11 cellular contexts compared by ENCODE assay signal in the genomic region with DNA sequence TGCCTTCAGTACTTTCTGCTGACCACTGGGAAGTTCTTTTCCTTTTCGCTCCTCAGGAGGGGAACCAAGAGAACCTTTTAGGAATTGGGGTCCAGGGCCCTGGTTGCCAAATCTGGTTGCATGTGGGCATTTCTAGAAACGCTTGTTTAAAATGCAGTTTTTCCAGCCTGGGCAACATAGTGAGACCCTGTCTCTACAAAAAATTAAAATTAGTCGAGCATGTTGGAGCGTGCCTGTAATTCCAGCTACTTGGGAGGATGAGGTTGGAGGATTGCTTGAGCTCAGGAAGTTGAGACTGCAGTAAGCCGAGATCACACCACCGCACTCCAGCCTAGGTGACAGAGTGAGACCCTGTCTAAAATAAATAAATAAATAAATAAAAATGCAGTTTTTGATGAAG. TPM values are rescaled to one million over a fixed set of nuclear protein-coding genes. Genes with fewer than 3 reads are reported as not detected.
A peak's percentile ranks its signal among the peaks of the same experiment; 100 is the strongest.
DNase-seq lines count a peak whose midpoint lies in the region; ATAC-seq and TF ChIP-seq lines count a peak whose summit lies in the region.
"Had no signal": no experiment of that assay in that cellular context is flagged by ENCODE, and none has a peak within 500 bp of the region (broad histone marks: within the 10 kb centered on the region; RNA-seq: fewer than 3 reads in every experiment).

No MANE protein-coding gene starts in this region.

- H3K4me3 ChIP-seq in foreskin fibroblast (ENCODE audit: low read depth in 1 of 2, low read length in 2 of 2) (peak overlapping the region; percentile 72 to 79), subcutaneous abdominal adipose tissue (ENCODE audit: low read depth in 1 of 5, low read length in 5 of 5) (no peak overlapping the region)

- intact Hi-C loops in activated naive CD4-positive, alpha-beta T cell treated with anti-CD3 and anti-CD28 coated beads for 36 hours (cut with micrococcal nuclease), result no loop called here
- intact Hi-C loops in activated CD4-positive, alpha-beta memory T cell treated with anti-CD3 and anti-CD28 coated beads for 36 hours (cut with micrococcal nuclease), result loop anchor here (5.0 kb wide), 1 partner anchor 235 kb away; no protein-coding TSS in a partner anchor

- H3K4me1 ChIP-seq in subcutaneous abdominal adipose tissue (ENCODE audit: control insufficient read depth in 5 of 5, insufficient read depth in 5 of 5, low read length in 5 of 5), result peaks cover 2 to 39% (median 29%) of the 10 kb centered on the region in 5 donors

- H3K27me3 ChIP-seq in subcutaneous abdominal adipose tissue (ENCODE audit: control insufficient read depth in 5 of 5, insufficient read depth in 4 of 5, low read length in 5 of 5), result no peaks in the 10 kb centered on the region

- CTCF ChIA-PET in activated naive CD4-positive, alpha-beta T cell treated with anti-CD3 and anti-CD28 coated beads for 36 hours (lab: Charles Lee), result interaction anchor here (0.7 to 7.6 kb wide), 8 partner anchors 7 to 101 kb away, joined by 3 to 69 read pairs (median 6); a partner anchor contains a TSS
- CTCF ChIA-PET in activated CD4-positive, alpha-beta memory T cell treated with anti-CD3 and anti-CD28 coated beads for 36 hours (lab: Charles Lee), result interaction anchor here (1.2 to 17.6 kb wide), 4 partner anchors 7 to 101 kb away, joined by 4 to 290 read pairs (median 14); a partner anchor contains a TSS

- no peaks in the 10 kb centered on the region for H3K27me3 Mint-ChIP-seq in activated naive CD4-positive, alpha-beta T cell treated with anti-CD3 and anti-CD28 coated beads for 36 hours (ENCODE audit: low read depth)
- H3K27me3 Mint-ChIP-seq in activated CD4-positive, alpha-beta memory T cell treated with anti-CD3 and anti-CD28 coated beads for 36 hours, result no peaks in the 10 kb centered on the region

- peak overlapping the region; percentile 76 for H3K27ac ChIP-seq in subcutaneous abdominal adipose tissue (ENCODE audit: low read depth, low read length)

- ATAC-seq in GM18873 (IDR thresholded peaks at IDR 0.05; ENCODE audit: low FRiP score, unreplicated experiment), result no peak

- TF ChIP-seq CTCF in foreskin fibroblast (IDR thresholded peaks at IDR 0.05; ENCODE audit: low read depth, low read length), result no peak

- DNase-seq in activated naive CD4-positive, alpha-beta T cell treated with anti-CD3 and anti-CD28 coated beads for 36 hours, result no peak
- no peak for DNase-seq in activated naive CD4-positive, alpha-beta T cell treated with Interleukin-2 at 50 U/mL for 16 hours
- no peak for DNase-seq in activated CD4-positive, alpha-beta memory T cell treated with anti-CD3 and anti-CD28 coated beads for 36 hours
- DNase-seq in foreskin fibroblast (no peak), D341Med (ENCODE audit: low spot score) (no peak)
- DNase-seq in stimulated activated naive CD4-positive, alpha-beta T cell treated with Interleukin-2 at 50 U/mL for 16 hours (lab: John Stamatoyannopoulos, UW), result no peak

- H3K9me3 Mint-ChIP-seq in activated naive CD4-positive, alpha-beta T cell treated with anti-CD3 and anti-CD28 coated beads for 36 hours, result peaks cover 3% of the 10 kb centered on the region
- H3K9me3 Mint-ChIP-seq in activated CD4-positive, alpha-beta memory T cell treated with anti-CD3 and anti-CD28 coated beads for 36 hours, result no peaks in the 10 kb centered on the region

- H3K4me1 Mint-ChIP-seq in activated naive CD4-positive, alpha-beta T cell treated with anti-CD3 and anti-CD28 coated beads for 36 hours (ENCODE audit: low read depth), result peaks cover 67% of the 10 kb centered on the region
- peaks cover 53% of the 10 kb centered on the region for H3K4me1 Mint-ChIP-seq in activated CD4-positive, alpha-beta memory T cell treated with anti-CD3 and anti-CD28 coated beads for 36 hours (ENCODE audit: low read depth)

- POLR2A ChIA-PET in activated CD4-positive, alpha-beta memory T cell treated with anti-CD3 and anti-CD28 coated beads for 36 hours (lab: Charles Lee), result interaction anchor here (0.8 to 2.4 kb wide), 3 partner anchors 10 to 47 kb away, joined by 3 to 12 read pairs (median 3); a partner anchor contains a TSS

- peaks cover 0 to 32% (median 19%) of the 10 kb centered on the region in 5 donors for H3K36me3 ChIP-seq in subcutaneous abdominal adipose tissue (ENCODE audit: control insufficient read depth in 5 of 5, insufficient read depth in 5 of 5, low read length in 5 of 5)

- H3K9me3 ChIP-seq in subcutaneous abdominal adipose tissue (ENCODE audit: control insufficient read depth in 5 of 5, low read length in 5 of 5), result no peaks in the 10 kb centered on the region

- H3K27ac Mint-ChIP-seq in activated naive CD4-positive, alpha-beta T cell treated with anti-CD3 and anti-CD28 coated beads for 36 hours, result peak overlapping the region; percentile 80
- no peak overlapping the region for H3K27ac Mint-ChIP-seq in activated CD4-positive, alpha-beta memory T cell treated with anti-CD3 and anti-CD28 coated beads for 36 hours

- H3K4me3 Mint-ChIP-seq in activated naive CD4-positive, alpha-beta T cell treated with anti-CD3 and anti-CD28 coated beads for 36 hours, result peak overlapping the region; percentile 85
- peak overlapping the region; percentile 95 for H3K4me3 Mint-ChIP-seq in activated CD4-positive, alpha-beta memory T cell treated with anti-CD3 and anti-CD28 coated beads for 36 hours

- peaks cover 22% of the 10 kb centered on the region for H3K36me3 Mint-ChIP-seq in activated naive CD4-positive, alpha-beta T cell treated with anti-CD3 and anti-CD28 coated beads for 36 hours (ENCODE audit: low read depth)
- peaks cover 16% of the 10 kb centered on the region for H3K36me3 Mint-ChIP-seq in activated CD4-positive, alpha-beta memory T cell treated with anti-CD3 and anti-CD28 coated beads for 36 hours

- peak overlapping the region in 2 of 5 donors; percentile 87 to 96 for H3K9ac ChIP-seq in subcutaneous abdominal adipose tissue (ENCODE audit: low read length in 5 of 5)

RNA-seq across cellular contexts. Expression of a gene that starts 1.2 kb away (rescaled TPM):
- 10 to 100 TPM; 35.5 to 37.0 TPM for total RNA-seq in activated naive CD4-positive, alpha-beta T cell treated with anti-CD3 and anti-CD28 coated beads for 36 hours
- 10 to 100 TPM; 32.5 to 34.4 TPM for total RNA-seq in activated CD4-positive, alpha-beta memory T cell treated with anti-CD3 and anti-CD28 coated beads for 36 hours

RNA-seq across cellular contexts. Expression of a gene that starts 15.1 kb away (rescaled TPM):
- not detected for total RNA-seq in activated naive CD4-positive, alpha-beta T cell treated with anti-CD3 and anti-CD28 coated beads for 36 hours
- not detected for total RNA-seq in activated CD4-positive, alpha-beta memory T cell treated with anti-CD3 and anti-CD28 coated beads for 36 hours
- total RNA-seq: HT1080, myocyte, SK-MEL-5 had no signal

RNA-seq across cellular contexts. Expression of a gene that starts 28.3 kb away (rescaled TPM):
- total RNA-seq in activated naive CD4-positive, alpha-beta T cell treated with anti-CD3 and anti-CD28 coated beads for 36 hours, result 100 to 1,000 TPM; 174 to 175 TPM
- 100 to 1,000 TPM; 170 to 183 TPM for total RNA-seq in activated CD4-positive, alpha-beta memory T cell treated with anti-CD3 and anti-CD28 coated beads for 36 hours

RNA-seq across cellular contexts. Expression of a gene that starts 46.5 kb away (rescaled TPM):
- 10 to 100 TPM; 17.4 to 19.5 TPM for total RNA-seq in activated naive CD4-positive, alpha-beta T cell treated with anti-CD3 and anti-CD28 coated beads for 36 hours
- 10 to 100 TPM; 15.1 to 17.2 TPM for total RNA-seq in activated CD4-positive, alpha-beta memory T cell treated with anti-CD3 and anti-CD28 coated beads for 36 hours

Comparison
In these comparisons a context has a peak if more than half of its experiments do, and no peak if none do; other contexts are left out.
1. H3K4me3 ChIP-seq: peak in foreskin fibroblast (2 of 2); none in subcutaneous abdominal adipose tissue (0 of 5).